ENCODE assay signal across 1 cellular context in the genomic region with DNA sequence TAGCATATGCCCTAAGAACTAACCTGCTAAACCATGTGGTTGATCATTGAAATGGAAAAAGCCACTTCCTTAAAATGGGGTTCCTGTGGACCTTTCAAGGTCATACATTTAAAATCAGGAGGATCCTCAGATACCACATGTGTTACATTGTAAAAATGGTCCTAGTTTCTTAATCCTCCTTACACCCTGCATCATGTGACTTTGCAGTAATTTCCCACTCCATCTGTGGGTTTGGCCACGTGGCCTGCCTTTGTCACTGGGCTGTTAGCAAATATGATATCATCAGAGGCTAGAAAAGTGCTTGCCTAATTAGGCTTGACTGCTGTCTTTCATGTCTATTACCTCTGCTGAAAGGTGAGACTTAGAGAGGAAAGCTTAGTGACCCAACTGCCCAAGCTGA.
TF ChIP-seq lines count a peak whose summit lies in the region.

No MANE protein-coding gene starts in this region.

TF ChIP-seq in K562, 482 proteins besides CTCF, POLR2A, EP300 and RAD21 (continued from another document):
- TF ChIP-seq, protein P1, sequence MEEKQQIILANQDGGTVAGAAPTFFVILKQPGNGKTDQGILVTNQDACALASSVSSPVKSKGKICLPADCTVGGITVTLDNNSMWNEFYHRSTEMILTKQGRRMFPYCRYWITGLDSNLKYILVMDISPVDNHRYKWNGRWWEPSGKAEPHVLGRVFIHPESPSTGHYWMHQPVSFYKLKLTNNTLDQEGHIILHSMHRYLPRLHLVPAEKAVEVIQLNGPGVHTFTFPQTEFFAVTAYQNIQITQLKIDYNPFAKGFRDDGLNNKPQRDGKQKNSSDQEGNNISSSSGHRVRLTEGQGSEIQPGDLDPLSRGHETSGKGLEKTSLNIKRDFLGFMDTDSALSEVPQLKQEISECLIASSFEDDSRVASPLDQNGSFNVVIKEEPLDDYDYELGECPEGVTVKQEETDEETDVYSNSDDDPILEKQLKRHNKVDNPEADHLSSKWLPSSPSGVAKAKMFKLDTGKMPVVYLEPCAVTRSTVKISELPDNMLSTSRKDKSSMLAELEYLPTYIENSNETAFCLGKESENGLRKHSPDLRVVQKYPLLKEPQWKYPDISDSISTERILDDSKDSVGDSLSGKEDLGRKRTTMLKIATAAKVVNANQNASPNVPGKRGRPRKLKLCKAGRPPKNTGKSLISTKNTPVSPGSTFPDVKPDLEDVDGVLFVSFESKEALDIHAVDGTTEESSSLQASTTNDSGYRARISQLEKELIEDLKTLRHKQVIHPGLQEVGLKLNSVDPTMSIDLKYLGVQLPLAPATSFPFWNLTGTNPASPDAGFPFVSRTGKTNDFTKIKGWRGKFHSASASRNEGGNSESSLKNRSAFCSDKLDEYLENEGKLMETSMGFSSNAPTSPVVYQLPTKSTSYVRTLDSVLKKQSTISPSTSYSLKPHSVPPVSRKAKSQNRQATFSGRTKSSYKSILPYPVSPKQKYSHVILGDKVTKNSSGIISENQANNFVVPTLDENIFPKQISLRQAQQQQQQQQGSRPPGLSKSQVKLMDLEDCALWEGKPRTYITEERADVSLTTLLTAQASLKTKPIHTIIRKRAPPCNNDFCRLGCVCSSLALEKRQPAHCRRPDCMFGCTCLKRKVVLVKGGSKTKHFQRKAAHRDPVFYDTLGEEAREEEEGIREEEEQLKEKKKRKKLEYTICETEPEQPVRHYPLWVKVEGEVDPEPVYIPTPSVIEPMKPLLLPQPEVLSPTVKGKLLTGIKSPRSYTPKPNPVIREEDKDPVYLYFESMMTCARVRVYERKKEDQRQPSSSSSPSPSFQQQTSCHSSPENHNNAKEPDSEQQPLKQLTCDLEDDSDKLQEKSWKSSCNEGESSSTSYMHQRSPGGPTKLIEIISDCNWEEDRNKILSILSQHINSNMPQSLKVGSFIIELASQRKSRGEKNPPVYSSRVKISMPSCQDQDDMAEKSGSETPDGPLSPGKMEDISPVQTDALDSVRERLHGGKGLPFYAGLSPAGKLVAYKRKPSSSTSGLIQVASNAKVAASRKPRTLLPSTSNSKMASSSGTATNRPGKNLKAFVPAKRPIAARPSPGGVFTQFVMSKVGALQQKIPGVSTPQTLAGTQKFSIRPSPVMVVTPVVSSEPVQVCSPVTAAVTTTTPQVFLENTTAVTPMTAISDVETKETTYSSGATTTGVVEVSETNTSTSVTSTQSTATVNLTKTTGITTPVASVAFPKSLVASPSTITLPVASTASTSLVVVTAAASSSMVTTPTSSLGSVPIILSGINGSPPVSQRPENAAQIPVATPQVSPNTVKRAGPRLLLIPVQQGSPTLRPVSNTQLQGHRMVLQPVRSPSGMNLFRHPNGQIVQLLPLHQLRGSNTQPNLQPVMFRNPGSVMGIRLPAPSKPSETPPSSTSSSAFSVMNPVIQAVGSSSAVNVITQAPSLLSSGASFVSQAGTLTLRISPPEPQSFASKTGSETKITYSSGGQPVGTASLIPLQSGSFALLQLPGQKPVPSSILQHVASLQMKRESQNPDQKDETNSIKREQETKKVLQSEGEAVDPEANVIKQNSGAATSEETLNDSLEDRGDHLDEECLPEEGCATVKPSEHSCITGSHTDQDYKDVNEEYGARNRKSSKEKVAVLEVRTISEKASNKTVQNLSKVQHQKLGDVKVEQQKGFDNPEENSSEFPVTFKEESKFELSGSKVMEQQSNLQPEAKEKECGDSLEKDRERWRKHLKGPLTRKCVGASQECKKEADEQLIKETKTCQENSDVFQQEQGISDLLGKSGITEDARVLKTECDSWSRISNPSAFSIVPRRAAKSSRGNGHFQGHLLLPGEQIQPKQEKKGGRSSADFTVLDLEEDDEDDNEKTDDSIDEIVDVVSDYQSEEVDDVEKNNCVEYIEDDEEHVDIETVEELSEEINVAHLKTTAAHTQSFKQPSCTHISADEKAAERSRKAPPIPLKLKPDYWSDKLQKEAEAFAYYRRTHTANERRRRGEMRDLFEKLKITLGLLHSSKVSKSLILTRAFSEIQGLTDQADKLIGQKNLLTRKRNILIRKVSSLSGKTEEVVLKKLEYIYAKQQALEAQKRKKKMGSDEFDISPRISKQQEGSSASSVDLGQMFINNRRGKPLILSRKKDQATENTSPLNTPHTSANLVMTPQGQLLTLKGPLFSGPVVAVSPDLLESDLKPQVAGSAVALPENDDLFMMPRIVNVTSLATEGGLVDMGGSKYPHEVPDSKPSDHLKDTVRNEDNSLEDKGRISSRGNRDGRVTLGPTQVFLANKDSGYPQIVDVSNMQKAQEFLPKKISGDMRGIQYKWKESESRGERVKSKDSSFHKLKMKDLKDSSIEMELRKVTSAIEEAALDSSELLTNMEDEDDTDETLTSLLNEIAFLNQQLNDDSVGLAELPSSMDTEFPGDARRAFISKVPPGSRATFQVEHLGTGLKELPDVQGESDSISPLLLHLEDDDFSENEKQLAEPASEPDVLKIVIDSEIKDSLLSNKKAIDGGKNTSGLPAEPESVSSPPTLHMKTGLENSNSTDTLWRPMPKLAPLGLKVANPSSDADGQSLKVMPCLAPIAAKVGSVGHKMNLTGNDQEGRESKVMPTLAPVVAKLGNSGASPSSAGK (IDR thresholded peaks at IDR 0.05): peak; percentile 35; the same call in 1 of the 2 replicates
- TF ChIP-seq BACH1 (tag; IDR thresholded peaks at IDR 0.05) (no peak; the same call in 1 of the 2 replicates), FOSL1 (tag; conservative IDR thresholded peaks at IDR 0.05) (0 out of 2 replicates have a peak, but pooled peaks have one; percentile 17), POLR2AphosphoS5 (IDR thresholded peaks at IDR 0.05; ENCODE audit: control insufficient read depth, insufficient read depth, low read depth, low read length) (no peak), SPI1 (IDR thresholded peaks at IDR 0.05; ENCODE audit: borderline replicate concordance, low read depth, low read length) (peak; percentile 48; the same call in 1 of the 2 replicates), ZFX (CRISPR knock-in tag; IDR thresholded peaks at IDR 0.05) (no peak), JUND (IDR thresholded peaks at IDR 0.05; ENCODE audit: borderline replicate concordance, low read depth, low read length) (no peak), JUND (tag; IDR thresholded peaks at IDR 0.05; ENCODE audit: borderline replicate concordance, low read depth, low read length) (peak; percentile 46; the same call in 1 of the 3 replicates), FOXM1 (IDR thresholded peaks at IDR 0.05; ENCODE audit: low read depth) (no peak), FOXM1 (CRISPR knock-in tag; IDR thresholded peaks at IDR 0.05; ENCODE audit: low read depth) (no peak), ATF7 (IDR thresholded peaks at IDR 0.05) (peak; percentile 44; the same call in 1 of the 2 replicates), ZNF57 (CRISPR knock-in tag; IDR thresholded peaks at IDR 0.05) (no peak), ESRRA (IDR thresholded peaks at IDR 0.05; ENCODE audit: borderline replicate concordance, low read depth) (peak; percentile 71; the same call in 1 of the 2 replicates), SNIP1 (IDR thresholded peaks at IDR 0.05; ENCODE audit: low read depth) (no peak), RAD51 (IDR thresholded peaks at IDR 0.05; ENCODE audit: borderline replicate concordance, low read depth) (peak; percentile 85), STAG1 (CRISPR knock-in tag; IDR thresholded peaks at IDR 0.05; ENCODE audit: borderline replicate concordance) (no peak), U2AF1 (optimal IDR thresholded peaks at IDR 0.05; ENCODE audit: low read depth, low read length) (no peak)
- TF ChIP-seq, protein P2, sequence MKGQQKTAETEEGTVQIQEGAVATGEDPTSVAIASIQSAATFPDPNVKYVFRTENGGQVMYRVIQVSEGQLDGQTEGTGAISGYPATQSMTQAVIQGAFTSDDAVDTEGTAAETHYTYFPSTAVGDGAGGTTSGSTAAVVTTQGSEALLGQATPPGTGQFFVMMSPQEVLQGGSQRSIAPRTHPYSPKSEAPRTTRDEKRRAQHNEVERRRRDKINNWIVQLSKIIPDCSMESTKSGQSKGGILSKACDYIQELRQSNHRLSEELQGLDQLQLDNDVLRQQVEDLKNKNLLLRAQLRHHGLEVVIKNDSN (CRISPR knock-in tag; IDR thresholded peaks at IDR 0.05): peak; percentile 80
- TF ChIP-seq, protein P3, sequence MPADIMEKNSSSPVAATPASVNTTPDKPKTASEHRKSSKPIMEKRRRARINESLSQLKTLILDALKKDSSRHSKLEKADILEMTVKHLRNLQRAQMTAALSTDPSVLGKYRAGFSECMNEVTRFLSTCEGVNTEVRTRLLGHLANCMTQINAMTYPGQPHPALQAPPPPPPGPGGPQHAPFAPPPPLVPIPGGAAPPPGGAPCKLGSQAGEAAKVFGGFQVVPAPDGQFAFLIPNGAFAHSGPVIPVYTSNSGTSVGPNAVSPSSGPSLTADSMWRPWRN (IDR thresholded peaks at IDR 0.05; ENCODE audit: low read depth): 0 out of 2 replicates have a peak, but pooled peaks have one; percentile 21
- TF ChIP-seq, protein P4, sequence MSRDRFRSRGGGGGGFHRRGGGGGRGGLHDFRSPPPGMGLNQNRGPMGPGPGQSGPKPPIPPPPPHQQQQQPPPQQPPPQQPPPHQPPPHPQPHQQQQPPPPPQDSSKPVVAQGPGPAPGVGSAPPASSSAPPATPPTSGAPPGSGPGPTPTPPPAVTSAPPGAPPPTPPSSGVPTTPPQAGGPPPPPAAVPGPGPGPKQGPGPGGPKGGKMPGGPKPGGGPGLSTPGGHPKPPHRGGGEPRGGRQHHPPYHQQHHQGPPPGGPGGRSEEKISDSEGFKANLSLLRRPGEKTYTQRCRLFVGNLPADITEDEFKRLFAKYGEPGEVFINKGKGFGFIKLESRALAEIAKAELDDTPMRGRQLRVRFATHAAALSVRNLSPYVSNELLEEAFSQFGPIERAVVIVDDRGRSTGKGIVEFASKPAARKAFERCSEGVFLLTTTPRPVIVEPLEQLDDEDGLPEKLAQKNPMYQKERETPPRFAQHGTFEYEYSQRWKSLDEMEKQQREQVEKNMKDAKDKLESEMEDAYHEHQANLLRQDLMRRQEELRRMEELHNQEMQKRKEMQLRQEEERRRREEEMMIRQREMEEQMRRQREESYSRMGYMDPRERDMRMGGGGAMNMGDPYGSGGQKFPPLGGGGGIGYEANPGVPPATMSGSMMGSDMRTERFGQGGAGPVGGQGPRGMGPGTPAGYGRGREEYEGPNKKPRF (IDR thresholded peaks at IDR 0.05; ENCODE audit: low read depth, low read length): no peak
- TF ChIP-seq, protein P5, sequence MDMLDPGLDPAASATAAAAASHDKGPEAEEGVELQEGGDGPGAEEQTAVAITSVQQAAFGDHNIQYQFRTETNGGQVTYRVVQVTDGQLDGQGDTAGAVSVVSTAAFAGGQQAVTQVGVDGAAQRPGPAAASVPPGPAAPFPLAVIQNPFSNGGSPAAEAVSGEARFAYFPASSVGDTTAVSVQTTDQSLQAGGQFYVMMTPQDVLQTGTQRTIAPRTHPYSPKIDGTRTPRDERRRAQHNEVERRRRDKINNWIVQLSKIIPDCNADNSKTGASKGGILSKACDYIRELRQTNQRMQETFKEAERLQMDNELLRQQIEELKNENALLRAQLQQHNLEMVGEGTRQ (CRISPR knock-in tag; IDR thresholded peaks at IDR 0.05): peak; percentile 75
